8 cellular contexts compared by ENCODE assay signal in the genomic region with DNA sequence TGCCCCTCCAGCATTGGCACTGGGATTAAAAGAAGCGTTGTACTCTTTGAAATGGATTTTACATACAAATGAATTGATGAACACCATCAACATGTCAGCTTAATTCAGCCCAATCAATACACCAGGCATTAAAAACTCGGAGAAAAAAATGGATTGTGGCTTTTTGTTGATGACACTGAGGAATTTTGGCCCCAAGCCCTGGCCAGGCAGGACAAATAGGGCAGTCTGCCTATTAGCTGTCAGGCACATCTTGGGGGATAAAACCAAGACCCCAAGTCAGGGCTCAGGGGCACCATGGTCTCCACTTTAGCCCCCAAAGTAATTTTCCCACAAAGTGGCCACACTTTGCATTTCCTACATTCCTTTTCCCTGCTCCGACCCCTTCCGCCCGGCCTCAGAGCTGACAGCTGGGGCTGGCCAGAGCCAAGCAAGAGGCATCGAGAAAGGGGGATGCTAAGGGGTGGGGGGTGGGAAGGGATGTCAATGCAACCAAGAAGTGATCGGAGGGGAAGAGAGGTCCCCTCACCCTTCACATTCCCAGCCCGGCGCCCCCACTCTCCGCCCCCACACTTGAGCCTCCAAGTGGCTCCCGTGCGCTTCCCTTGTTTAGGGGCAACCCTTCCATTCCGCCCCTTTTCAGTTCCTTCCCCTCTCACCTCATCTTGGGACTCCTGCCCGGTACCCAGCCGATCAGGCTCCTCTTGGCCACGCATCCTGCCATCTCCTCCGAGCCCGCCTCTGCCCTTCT. TPM values are rescaled to one million over a fixed set of nuclear protein-coding genes. Genes with fewer than 3 reads are reported as not detected.
A peak's percentile ranks its signal among the peaks of the same experiment; 100 is the strongest.
DNase-seq lines count a peak whose midpoint lies in the region; ATAC-seq and TF ChIP-seq lines count a peak whose summit lies in the region.

No MANE protein-coding gene starts in this region.

- peaks cover 25% of the 10 kb centered on the region for H3K4me1 Mint-ChIP-seq in WTC11

- peaks cover 0 to 8% (median 0%) of the 10 kb centered on the region in 9 donors for H3K36me3 ChIP-seq in heart left ventricle
- H3K36me3 ChIP-seq in hepatocyte (replicated peaks; ENCODE audit: insufficient read depth, low read depth): no peaks in the 10 kb centered on the region

- H3K27ac ChIP-seq in heart left ventricle (peak overlapping the region in 11 of 12 donors; percentile 62 to 94 (median 89)), hepatocyte (no peak overlapping the region), skin epidermis (peak overlapping the region in 20 of 21 experiments; percentile 44 to 90 (median 82))

- no peaks in the 10 kb centered on the region for H3K9me2 ChIP-seq in hepatocyte (replicated peaks; ENCODE audit: insufficient read depth)

- no peak overlapping the region for H3K27ac Mint-ChIP-seq in WTC11

- H3K4me1 ChIP-seq in heart left ventricle: peaks cover 0 to 47% (median 16%) of the 10 kb centered on the region in 12 donors
- peaks cover 2% of the 10 kb centered on the region for H3K4me1 ChIP-seq in hepatocyte (ENCODE audit: insufficient read depth)

- H3K27me3 ChIP-seq in heart left ventricle (no peaks in the 10 kb centered on the region), hepatocyte (peaks cover 15% of the 10 kb centered on the region)

- intact Hi-C loops in heart left ventricle (cut with DNase I): loop anchor here in 6 of 10 donors (2.0 to 10.0 kb wide), 6 partner anchors 73 to 127 kb away; no protein-coding TSS in a partner anchor
- intact Hi-C loops in cardiac septum (cut with DNase I): loop anchor here (2.0 to 10.0 kb wide), 2 partner anchors 25 to 103 kb away; no protein-coding TSS in a partner anchor

- CTCF ChIA-PET in WTC11 (lab: Charles Lee): interaction anchor here (0.9 to 2.0 kb wide), 7 partner anchors 19 to 124 kb away, joined by 3 to 19 read pairs (median 3); no protein-coding TSS in a partner anchor

- peaks cover 8% of the 10 kb centered on the region for H3K79me2 ChIP-seq in hepatocyte

- ATAC-seq in heart left ventricle: no peak
- ATAC-seq in WTC11: no peak
- ATAC-seq in HG02885 (IDR thresholded peaks at IDR 0.05; ENCODE audit: poor library complexity, unreplicated experiment): no peak

- DNase-seq in heart left ventricle (peak in 4 of 5 donors; percentile 22 to 64 (median 33)), cardiac septum (ENCODE audit: low spot score) (no peak), WTC11 (ENCODE audit: low spot score) (peak; percentile 34), hepatocyte (ENCODE audit: low spot score) (peak; percentile 54), COLO829 (ENCODE audit: low spot score) (no peak)
- DNase-seq in central memory CD4-positive, alpha-beta T cell: no peak

- H3K36me3 Mint-ChIP-seq in WTC11: no peaks in the 10 kb centered on the region

- peaks cover 32% of the 10 kb centered on the region for H3K27me3 Mint-ChIP-seq in WTC11 (ENCODE audit: low read depth)

- H4K20me1 ChIP-seq in hepatocyte (ENCODE audit: insufficient read depth, poor library complexity, severe bottlenecking): no peaks in the 10 kb centered on the region

- no peaks in the 10 kb centered on the region for H3K9me3 Mint-ChIP-seq in WTC11

- H3K4me3 Mint-ChIP-seq in WTC11: peak overlapping the region; percentile 86

- H3K9me3 ChIP-seq in heart left ventricle (no peaks in the 10 kb centered on the region), hepatocyte (ENCODE audit: low read depth) (no peaks in the 10 kb centered on the region)

- WGBS in heart left ventricle, 4 donors: 4 to 5% (median 5%) methylated on average over 18 of the region's 18 CpGs
- WGBS in hepatocyte (ENCODE audit: low lambda C conversion rate, missing lambda C conversion rate): 13% methylated on average over 14 of the region's 18 CpGs

- TF ChIP-seq POLR2A in heart left ventricle (IDR thresholded peaks at IDR 0.05): no peak

- POLR2A ChIA-PET in WTC11 (lab: Charles Lee): interaction anchor here (1.3 kb wide), 1 partner anchor 10 kb away, joined by 4 read pairs; no protein-coding TSS in a partner anchor

- peak overlapping the region; percentile 87 for H2AFZ ChIP-seq in hepatocyte

- peak overlapping the region; percentile 97 for H3K4me2 ChIP-seq in hepatocyte

- peak overlapping the region; percentile 62 to 100 (median 98) for H3K4me3 ChIP-seq in heart left ventricle
- peak overlapping the region; percentile 39 for H3K4me3 ChIP-seq in hepatocyte
- H3K4me3 ChIP-seq in skin epidermis: peak overlapping the region; percentile 86 to 97 (median 93)

- no peak for TF ChIP-seq CTCF in heart left ventricle (IDR thresholded peaks at IDR 0.05)
- no peak for TF ChIP-seq CTCF in WTC11 (IDR thresholded peaks at IDR 0.05)
- TF ChIP-seq CTCF in hepatocyte (IDR thresholded peaks at IDR 0.05; ENCODE audit: poor library complexity): no peak

TF ChIP-seq in WTC11, 78 proteins besides CTCF, POLR2A, EP300 and RAD21 (continues in another document):
- TF ChIP-seq OVOL2 (CRISPR knock-in tag; IDR thresholded peaks at IDR 0.05; ENCODE audit: borderline replicate concordance) (no peak), GRHL2 (CRISPR knock-in tag; IDR thresholded peaks at IDR 0.05; ENCODE audit: insufficient replicate concordance, severe bottlenecking) (no peak), MXD4 (CRISPR knock-in tag; IDR thresholded peaks at IDR 0.05; ENCODE audit: borderline replicate concordance) (no peak), NFATC4 (CRISPR knock-in tag; IDR thresholded peaks at IDR 0.05) (no peak), EMX1 (CRISPR knock-in tag; IDR thresholded peaks at IDR 0.05) (no peak), ZNF317 (CRISPR knock-in tag; IDR thresholded peaks at IDR 0.05; ENCODE audit: borderline replicate concordance, low read depth) (no peak), ETV6 (CRISPR knock-in tag; IDR thresholded peaks at IDR 0.05) (no peak), ZNF416 (CRISPR knock-in tag; IDR thresholded peaks at IDR 0.05) (no peak), NR2C2 (CRISPR knock-in tag; IDR thresholded peaks at IDR 0.05) (no peak)
- TF ChIP-seq, protein P1, sequence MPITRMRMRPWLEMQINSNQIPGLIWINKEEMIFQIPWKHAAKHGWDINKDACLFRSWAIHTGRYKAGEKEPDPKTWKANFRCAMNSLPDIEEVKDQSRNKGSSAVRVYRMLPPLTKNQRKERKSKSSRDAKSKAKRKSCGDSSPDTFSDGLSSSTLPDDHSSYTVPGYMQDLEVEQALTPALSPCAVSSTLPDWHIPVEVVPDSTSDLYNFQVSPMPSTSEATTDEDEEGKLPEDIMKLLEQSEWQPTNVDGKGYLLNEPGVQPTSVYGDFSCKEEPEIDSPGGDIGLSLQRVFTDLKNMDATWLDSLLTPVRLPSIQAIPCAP (CRISPR knock-in tag; IDR thresholded peaks at IDR 0.05): no peak
- TF ChIP-seq, protein P2, sequence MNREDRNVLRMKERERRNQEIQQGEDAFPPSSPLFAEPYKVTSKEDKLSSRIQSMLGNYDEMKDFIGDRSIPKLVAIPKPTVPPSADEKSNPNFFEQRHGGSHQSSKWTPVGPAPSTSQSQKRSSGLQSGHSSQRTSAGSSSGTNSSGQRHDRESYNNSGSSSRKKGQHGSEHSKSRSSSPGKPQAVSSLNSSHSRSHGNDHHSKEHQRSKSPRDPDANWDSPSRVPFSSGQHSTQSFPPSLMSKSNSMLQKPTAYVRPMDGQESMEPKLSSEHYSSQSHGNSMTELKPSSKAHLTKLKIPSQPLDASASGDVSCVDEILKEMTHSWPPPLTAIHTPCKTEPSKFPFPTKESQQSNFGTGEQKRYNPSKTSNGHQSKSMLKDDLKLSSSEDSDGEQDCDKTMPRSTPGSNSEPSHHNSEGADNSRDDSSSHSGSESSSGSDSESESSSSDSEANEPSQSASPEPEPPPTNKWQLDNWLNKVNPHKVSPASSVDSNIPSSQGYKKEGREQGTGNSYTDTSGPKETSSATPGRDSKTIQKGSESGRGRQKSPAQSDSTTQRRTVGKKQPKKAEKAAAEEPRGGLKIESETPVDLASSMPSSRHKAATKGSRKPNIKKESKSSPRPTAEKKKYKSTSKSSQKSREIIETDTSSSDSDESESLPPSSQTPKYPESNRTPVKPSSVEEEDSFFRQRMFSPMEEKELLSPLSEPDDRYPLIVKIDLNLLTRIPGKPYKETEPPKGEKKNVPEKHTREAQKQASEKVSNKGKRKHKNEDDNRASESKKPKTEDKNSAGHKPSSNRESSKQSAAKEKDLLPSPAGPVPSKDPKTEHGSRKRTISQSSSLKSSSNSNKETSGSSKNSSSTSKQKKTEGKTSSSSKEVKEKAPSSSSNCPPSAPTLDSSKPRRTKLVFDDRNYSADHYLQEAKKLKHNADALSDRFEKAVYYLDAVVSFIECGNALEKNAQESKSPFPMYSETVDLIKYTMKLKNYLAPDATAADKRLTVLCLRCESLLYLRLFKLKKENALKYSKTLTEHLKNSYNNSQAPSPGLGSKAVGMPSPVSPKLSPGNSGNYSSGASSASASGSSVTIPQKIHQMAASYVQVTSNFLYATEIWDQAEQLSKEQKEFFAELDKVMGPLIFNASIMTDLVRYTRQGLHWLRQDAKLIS (CRISPR knock-in tag; IDR thresholded peaks at IDR 0.05; ENCODE audit: borderline replicate concordance): no peak

RNA-seq across cellular contexts. Expression of a gene that starts 0.7 kb away (rescaled TPM):
- total RNA-seq in heart left ventricle (10 to 100 TPM; 13.4 to 36.4 (median 26.1) TPM), cardiac septum (24.7 TPM), WTC11 (2021) (75.8 to 86.3 TPM (median 85.0 TPM) in 3 replicates), hepatocyte (9.3 and 14.5 TPM in 2 replicates)
- polyA plus RNA-seq in heart left ventricle (10 to 100 TPM in 1 of 2 donors, 1 to 10 TPM in 1; 5.9 to 10.2 TPM), hepatocyte (7.4 and 8.3 TPM in 2 replicates)

RNA-seq across cellular contexts. Expression of a gene that starts 34.0 kb away (rescaled TPM):
- total RNA-seq in heart left ventricle (under 1 TPM in 2 of 9 donors, not detected in 7; 0.75 to 0.77 TPM), cardiac septum (0.83 TPM), WTC11 (2021) (9.8 to 19.5 TPM (median 18.5 TPM) in 3 replicates), hepatocyte (7.5 and 15.3 TPM in 2 replicates)
- polyA plus RNA-seq in heart left ventricle (under 1 TPM; 0.53 to 0.94 TPM), hepatocyte (7.3 and 8.7 TPM in 2 replicates)

Comparison
In these comparisons a context has a peak if more than half of its experiments do, and no peak if none do; other contexts are left out.
1. DNase-seq: peak in heart left ventricle (4 of 5), WTC11 (single experiment) and hepatocyte (single experiment); none in cardiac septum (single experiment), central memory CD4-positive, alpha-beta T cell (single experiment) and COLO829 (single experiment).
2. H3K4me3 ChIP-seq: peak in every context shown above with its lines; median percentile 98 in heart left ventricle; 93 in skin epidermis; 39 in hepatocyte.